ENCODE assay signal across 1 cellular context in genomic region chr1:2127181-2128145, GRCh38.
TF ChIP-seq lines count a peak whose summit lies in the region.

No MANE protein-coding gene starts in this region.

TF ChIP-seq in HepG2, 621 proteins besides CTCF, POLR2A, EP300 and RAD21 (continued from another document):
- no peak for TF ChIP-seq ARID3A (IDR thresholded peaks at IDR 0.05; ENCODE audit: low read depth, low read length)
